In the genomic region with DNA sequence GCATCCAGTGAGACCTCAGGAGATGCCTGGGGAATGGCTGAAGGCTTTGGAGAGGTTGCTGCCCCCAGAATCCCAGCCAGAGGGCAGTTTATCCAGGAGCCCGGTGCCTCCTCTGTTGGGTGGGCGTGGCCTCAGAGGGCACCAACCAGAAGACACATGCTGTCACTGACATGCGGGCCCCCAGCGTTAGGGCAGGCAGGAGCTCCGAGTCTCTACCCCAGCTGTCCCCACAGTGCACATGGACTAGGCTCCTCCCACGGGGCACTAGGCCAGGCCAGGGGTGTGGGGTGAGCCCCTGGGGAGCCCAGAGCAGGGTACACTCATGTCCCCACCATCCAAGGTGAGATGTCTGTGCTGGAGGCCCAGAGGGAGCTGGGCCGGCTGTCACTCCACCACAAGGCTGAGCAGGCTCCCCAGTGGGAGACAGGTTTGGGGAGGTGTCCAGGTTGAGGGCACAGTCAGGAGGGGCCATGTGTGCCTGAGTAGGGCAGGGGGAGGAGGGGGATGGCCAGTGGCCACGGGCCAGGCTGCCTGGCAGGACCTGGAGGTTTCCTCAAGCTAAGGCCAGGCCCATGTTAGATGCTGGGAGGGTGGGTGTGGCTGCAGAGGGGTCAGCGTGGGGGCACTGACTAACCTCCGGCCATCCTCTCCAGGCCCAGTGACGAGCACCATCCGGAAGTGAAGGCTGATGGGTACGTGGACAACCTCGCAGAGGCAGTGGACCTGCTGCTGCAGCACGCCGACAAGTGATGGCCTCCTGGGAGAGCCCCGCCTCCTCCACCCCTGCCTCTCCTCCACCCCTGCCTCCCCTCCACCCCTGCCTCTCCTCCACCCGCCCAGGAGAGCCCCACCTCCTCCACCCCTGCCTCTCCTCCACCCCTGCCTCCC, we compare ENCODE assay signal across 8 cellular contexts.
A peak's percentile ranks its signal among the peaks of the same experiment; 100 is the strongest.
DNase-seq lines count a peak whose midpoint lies in the region; ATAC-seq and TF ChIP-seq lines count a peak whose summit lies in the region.

No MANE protein-coding gene starts in this region.

- no peaks in the 10 kb centered on the region for H3K27me3 Mint-ChIP-seq in T-helper 17 cell
- no peaks in the 10 kb centered on the region for H3K27me3 Mint-ChIP-seq in stimulated activated naive B cell treated with anti-CD40 and anti-IgM and Interleukin-4, amounts not matched to agents 10 μg/mL and 1 μg/mL and 100 μg/mL, for 72 hours

- H3K9me3 ChIP-seq in T-helper 17 cell (ENCODE audit: control insufficient read depth, low read length, poor library complexity, severe bottlenecking) (no peaks in the 10 kb centered on the region), cardiac muscle cell (ENCODE audit: low read depth) (no peaks in the 10 kb centered on the region)

- peak overlapping the region; percentile 87 for H3K27ac Mint-ChIP-seq in T-helper 17 cell
- peak overlapping the region; percentile 94 for H3K27ac Mint-ChIP-seq in stimulated activated naive B cell treated with anti-CD40 and anti-IgM and Interleukin-4, amounts not matched to agents 10 μg/mL and 1 μg/mL and 100 μg/mL, for 72 hours

- no peak overlapping the region for H3K27ac ChIP-seq in cardiac muscle cell

- H3K4me3 ChIP-seq in cardiac muscle cell: no peak overlapping the region

- no peaks in the 10 kb centered on the region for H3K36me3 Mint-ChIP-seq in T-helper 17 cell (ENCODE audit: low read depth)
- peaks cover 12 to 26% of the 10 kb centered on the region in 2 donors for H3K36me3 Mint-ChIP-seq in stimulated activated naive B cell treated with anti-CD40 and anti-IgM and Interleukin-4, amounts not matched to agents 10 μg/mL and 1 μg/mL and 100 μg/mL, for 72 hours

- H3K9me3 Mint-ChIP-seq in stimulated activated naive B cell treated with anti-CD40 and anti-IgM and Interleukin-4, amounts not matched to agents 10 μg/mL and 1 μg/mL and 100 μg/mL, for 72 hours: no peaks in the 10 kb centered on the region

- peaks cover 5% of the 10 kb centered on the region for H3K4me1 ChIP-seq in cardiac muscle cell (ENCODE audit: low read depth)

- H3K4me3 Mint-ChIP-seq in T-helper 17 cell: peak overlapping the region; percentile 81
- peak overlapping the region; percentile 41 to 59 for H3K4me3 Mint-ChIP-seq in stimulated activated naive B cell treated with anti-CD40 and anti-IgM and Interleukin-4, amounts not matched to agents 10 μg/mL and 1 μg/mL and 100 μg/mL, for 72 hours

- no peaks in the 10 kb centered on the region for H3K27me3 ChIP-seq in cardiac muscle cell

- no peaks in the 10 kb centered on the region for H3K36me3 ChIP-seq in cardiac muscle cell

- no peak for TF ChIP-seq CTCF in cardiac muscle cell (IDR thresholded peaks at IDR 0.05; ENCODE audit: low read depth, low read length)

- DNase-seq in NCI-H1436 (lab: John Stamatoyannopoulos, UW): peak; percentile 46
- no peak for DNase-seq in NCI-H1436 treated with DMSO at 0.1 percent for 48 hours (lab: John Stamatoyannopoulos, UW)
- peak in 1 of 3 donors; percentile 24 for DNase-seq in T-helper 17 cell
- peak; percentile 56 to 58 for DNase-seq in cardiac muscle cell (ENCODE audit: low read depth in 1 of 2, low spot score in 1 of 2)
- no peak for DNase-seq in stimulated activated naive B cell treated with anti-CD40 and anti-IgM and Interleukin-4, amounts not matched to agents 10 μg/mL and 1 μg/mL and 100 μg/mL, for 72 hours
- no peak for DNase-seq in Ammon's horn (ENCODE audit: low spot score)
- no peak for DNase-seq in DMS53 (lab: John Stamatoyannopoulos, UW)
- DNase-seq in NCI-H1930 (lab: John Stamatoyannopoulos, UW): no peak

- peak; percentile 57 for ATAC-seq in T-helper 17 cell
- ATAC-seq in stimulated activated naive B cell treated with anti-CD40 and anti-IgM and Interleukin-4, amounts not matched to agents 10 μg/mL and 1 μg/mL and 100 μg/mL, for 72 hours (replicated peaks): peak; percentile 46 to 65

- peaks cover 25% of the 10 kb centered on the region for H3K4me1 Mint-ChIP-seq in T-helper 17 cell
- H3K4me1 Mint-ChIP-seq in stimulated activated naive B cell treated with anti-CD40 and anti-IgM and Interleukin-4, amounts not matched to agents 10 μg/mL and 1 μg/mL and 100 μg/mL, for 72 hours: peaks cover 55 to 92% of the 10 kb centered on the region in 2 donors

Comparison
In these comparisons a context has a peak if more than half of its experiments do, and no peak if none do; other contexts are left out.
1. DNase-seq: peak in NCI-H1436 (single experiment) and cardiac muscle cell (2 of 2); none in NCI-H1436 treated with DMSO at 0.1 percent for 48 hours (single experiment), stimulated activated naive B cell treated with anti-CD40 and anti-IgM and Interleukin-4, amounts not matched to agents 10 μg/mL and 1 μg/mL and 100 μg/mL, for 72 hours (single experiment), Ammon's horn (single experiment), DMS53 (single experiment) and NCI-H1930 (0 of 2).